19 cellular contexts compared by ENCODE assay signal in the genomic region with DNA sequence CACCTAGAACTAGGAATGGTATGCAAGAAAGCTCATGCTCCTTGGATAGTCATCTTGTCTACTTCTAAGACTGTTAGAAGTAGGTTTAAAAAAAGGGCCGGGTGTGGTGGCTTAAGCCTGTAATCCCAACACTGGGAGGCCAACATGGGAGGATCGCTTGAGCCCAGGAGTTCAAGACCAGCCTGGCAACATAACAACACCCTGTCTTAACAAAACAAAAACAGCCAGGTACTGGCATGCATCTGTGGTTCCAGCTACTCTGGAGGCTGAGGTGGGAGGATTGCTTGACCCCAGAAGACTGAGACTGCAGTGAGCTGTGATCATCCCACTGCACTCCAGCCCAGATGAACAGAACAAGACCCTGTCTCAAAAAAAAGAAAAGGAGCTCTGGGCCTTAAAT. TPM values are rescaled to one million over a fixed set of nuclear protein-coding genes. Genes with fewer than 3 reads are reported as not detected.
DNase-seq lines count a peak whose midpoint lies in the region; ATAC-seq, FAIRE-seq and TF ChIP-seq lines count a peak whose summit lies in the region.
"Had no signal": no experiment of that assay in that cellular context is flagged by ENCODE, and none has a peak within 500 bp of the region (broad histone marks: within the 10 kb centered on the region; RNA-seq: fewer than 3 reads in every experiment).

No MANE protein-coding gene starts in this region.

- H4K20me1 ChIP-seq in PC-9 (ENCODE audit: insufficient read depth) = peaks cover 15% of the 10 kb centered on the region

- TF ChIP-seq CTCF in PC-9 (conservative IDR thresholded peaks at IDR 0.05) = no peak

- CTCF ChIA-PET in PC-9 (lab: Charles Lee) = no interaction called here

- peak overlapping the region; percentile 28; the same call in 1 of the 2 replicates for H3K27ac ChIP-seq in PC-9
- H3K27ac ChIP-seq: RWPE1 had no signal

- no peaks in the 10 kb centered on the region for H3K9me3 Mint-ChIP-seq in activated naive CD4-positive, alpha-beta T cell treated with anti-CD3 and anti-CD28 coated beads, Interleukin-2, amount 50 U/mL, for 24 hours
- H3K9me3 Mint-ChIP-seq in memory B cell (no peaks in the 10 kb centered on the region), immature natural killer cell (no peaks in the 10 kb centered on the region)
- H3K9me3 Mint-ChIP-seq: CD4-positive, CD25-positive, alpha-beta regulatory T cell had no signal

- peaks cover 12% of the 10 kb centered on the region for H3K36me3 Mint-ChIP-seq in activated naive CD4-positive, alpha-beta T cell treated with anti-CD3 and anti-CD28 coated beads, Interleukin-2, amount 50 U/mL, for 24 hours
- H3K36me3 Mint-ChIP-seq in memory B cell (peaks cover 17% of the 10 kb centered on the region), immature natural killer cell (peaks cover 7 to 13% (median 7%) of the 10 kb centered on the region in 3 donors)

- DNase-seq in activated naive CD4-positive, alpha-beta T cell treated with Interleukin-2 at 50 U/mL for 16 hours = no peak
- DNase-seq in GM12891 (ENCODE audit: insufficient read length, low spot score) (no peak), PC-9 (no peak), memory B cell (ENCODE audit: low spot score in 2 of 2) (no peak), NOMO-1 (lab: John Stamatoyannopoulos, UW; ENCODE audit: unreplicated experiment in 2 of 2) (no peak), immature natural killer cell (no peak)
- DNase-seq in stimulated activated CD4-positive, alpha-beta T cell treated with anti-CD3 and anti-CD28 coated beads, Interleukin-2, amount 100 ng/mL, for 48 hours = no peak
- DNase-seq: ACHN; AML-193; Calu3; CD4-positive, CD25-positive, alpha-beta regulatory T cell; DMS53; NCI-H1048; NCI-H345; NCI-H526; OCI-M1 had no signal

- no peaks in the 10 kb centered on the region for H3K9me3 ChIP-seq in PC-9 (ENCODE audit: insufficient read depth, low read depth)

- H3K27me3 Mint-ChIP-seq in activated naive CD4-positive, alpha-beta T cell treated with anti-CD3 and anti-CD28 coated beads, Interleukin-2, amount 50 U/mL, for 24 hours = no peaks in the 10 kb centered on the region
- H3K27me3 Mint-ChIP-seq in memory B cell (no peaks in the 10 kb centered on the region), immature natural killer cell (ENCODE audit: low read depth in 3 of 3) (peaks cover 0 to 2% (median 0%) of the 10 kb centered on the region in 3 donors)
- H3K27me3 Mint-ChIP-seq: CD4-positive, CD25-positive, alpha-beta regulatory T cell had no signal

- no peaks in the 10 kb centered on the region for H3K9me2 ChIP-seq in PC-9 (ENCODE audit: insufficient read depth)

- no peaks in the 10 kb centered on the region for H3K4me1 ChIP-seq in PC-9 (replicated peaks; ENCODE audit: insufficient read depth)

- peaks cover 28% of the 10 kb centered on the region; the same call in 1 of the 2 replicates for H3K36me3 ChIP-seq in PC-9 (ENCODE audit: low read depth)

- no peak for TF ChIP-seq POLR2A in GM12891 (IDR thresholded peaks at IDR 0.05; ENCODE audit: low read depth, low read length)

- no TSS peak for BruUV-seq in PC-9 (replicated peaks; lab: Mats Ljungman, UMichigan)

- peaks cover 33% of the 10 kb centered on the region; the same call in 1 of the 2 replicates for H3F3A ChIP-seq in PC-9 (ENCODE audit: insufficient read depth, low read depth)

- FAIRE-seq in GM12891 (lab: Jason Lieb, UNC) = no peak
- FAIRE-seq: GM19239 had no signal

- no peak overlapping the region for H2AFZ ChIP-seq in PC-9

- no peak for ATAC-seq in memory B cell (ENCODE audit: low read depth)

- no peak overlapping the region for H3K4me3 ChIP-seq in PC-9

- no peak overlapping the region for H3K4me2 ChIP-seq in PC-9

- POLR2A ChIA-PET in PC-9 (lab: Charles Lee; ENCODE audit: unreplicated experiment) = no interaction called here

- H3K79me2 ChIP-seq in PC-9 (ENCODE audit: low read depth) = no peaks in the 10 kb centered on the region

- H3K27ac Mint-ChIP-seq in activated naive CD4-positive, alpha-beta T cell treated with anti-CD3 and anti-CD28 coated beads, Interleukin-2, amount 50 U/mL, for 24 hours = peak overlapping the region; percentile 62
- H3K27ac Mint-ChIP-seq in memory B cell = peak overlapping the region; percentile 70
- H3K27ac Mint-ChIP-seq in immature natural killer cell = peak overlapping the region in 3 of 6 donors; percentile 7 to 42 (median 36)

- intact Hi-C loops in PC-9 (cut with micrococcal nuclease; ENCODE audit: unreplicated experiment) = no loop called here

- peaks cover 27% of the 10 kb centered on the region for H3K4me1 Mint-ChIP-seq in activated naive CD4-positive, alpha-beta T cell treated with anti-CD3 and anti-CD28 coated beads, Interleukin-2, amount 50 U/mL, for 24 hours
- H3K4me1 Mint-ChIP-seq in memory B cell (peaks cover 23% of the 10 kb centered on the region), immature natural killer cell (peaks cover 33 to 54% of the 10 kb centered on the region in 2 donors)

- H3K4me3 Mint-ChIP-seq in activated naive CD4-positive, alpha-beta T cell treated with anti-CD3 and anti-CD28 coated beads, Interleukin-2, amount 50 U/mL, for 24 hours = no peak overlapping the region
- no peak overlapping the region for H3K4me3 Mint-ChIP-seq in memory B cell
- no peak overlapping the region for H3K4me3 Mint-ChIP-seq in immature natural killer cell
- H3K4me3 Mint-ChIP-seq: CD4-positive, CD25-positive, alpha-beta regulatory T cell had no signal

- no peaks in the 10 kb centered on the region for H3K27me3 ChIP-seq in PC-9 (ENCODE audit: insufficient read depth, low read depth)

TF ChIP-seq in GM12891, 5 proteins besides CTCF, POLR2A, EP300 and RAD21:
- peak; percentile 20; the same call in 1 of the 2 replicates for TF ChIP-seq POLR2AphosphoS5 (IDR thresholded peaks at IDR 0.05; ENCODE audit: low read depth, low read length)
- no peak for TF ChIP-seq PAX5 (IDR thresholded peaks at IDR 0.05; ENCODE audit: insufficient read depth, low read length, severe bottlenecking)

RNA-seq across cellular contexts. Expression of a gene that starts 19.9 kb away (rescaled TPM):
- polyA plus RNA-seq in GM12891 (2012; ENCODE audit: low read depth, missing spikeins) = 16.7 TPM
- 11.2 and 17.8 TPM in 2 replicates for total RNA-seq in PC-9 (2021)
- polyA plus RNA-seq in immature natural killer cell = 10 to 100 TPM; 14.8 to 15.5 (median 14.8) TPM
